Comparison of ENCODE assay signal across 1 cellular context in genomic region chr17:35117984-35118383, GRCh38.
TF ChIP-seq lines count a peak whose summit lies in the region.

No MANE protein-coding gene starts in this region.

TF ChIP-seq in IMR-90, 13 proteins besides CTCF, POLR2A, EP300 and RAD21:
- TF ChIP-seq BHLHE40 (IDR thresholded peaks at IDR 0.05; ENCODE audit: low read depth, low read length) (no peak), MAFK (IDR thresholded peaks at IDR 0.05; ENCODE audit: low read depth, low read length) (no peak), SMC3 (IDR thresholded peaks at IDR 0.05; ENCODE audit: low read depth, low read length) (peak; percentile 42)
